ENCODE assay signal across 2 cellular contexts in the genomic region with DNA sequence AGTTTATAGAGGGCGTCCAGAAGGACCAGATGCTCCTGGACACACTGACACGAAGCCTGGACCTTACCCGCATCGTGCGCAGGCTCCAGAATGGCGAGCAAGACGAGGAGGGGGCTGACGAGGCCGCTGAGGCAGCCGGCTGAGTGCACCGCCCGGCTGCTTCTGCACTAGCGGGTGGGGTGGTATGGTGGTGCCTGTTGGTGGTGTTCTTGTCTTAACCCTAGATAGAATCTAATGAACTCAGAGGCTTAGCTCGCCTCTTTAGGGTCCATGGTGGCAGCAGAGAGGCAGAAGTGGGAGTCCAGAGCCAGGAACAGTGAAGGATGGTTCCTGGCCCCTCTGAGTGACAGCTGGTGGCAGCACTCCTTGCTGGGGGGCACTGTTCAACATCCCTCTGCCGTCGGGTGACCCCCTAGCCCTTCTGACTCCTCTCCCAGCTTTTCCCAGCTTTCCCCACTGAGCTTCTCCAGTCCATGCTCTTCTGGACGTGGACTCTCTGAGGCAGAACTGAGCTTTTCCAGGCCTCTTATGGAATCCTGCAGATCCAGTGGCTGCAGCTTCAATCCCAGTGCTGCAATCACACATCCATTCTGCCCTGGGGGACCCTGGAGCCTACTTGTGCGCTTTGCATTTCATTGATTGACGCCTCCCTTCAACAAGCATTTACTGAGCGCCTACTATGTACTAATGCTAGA.
TF ChIP-seq lines count a peak whose summit lies in the region.

No MANE protein-coding gene starts in this region.

TF ChIP-seq in HepG2, 621 proteins besides CTCF, POLR2A, EP300 and RAD21:
- TF ChIP-seq, protein P1, sequence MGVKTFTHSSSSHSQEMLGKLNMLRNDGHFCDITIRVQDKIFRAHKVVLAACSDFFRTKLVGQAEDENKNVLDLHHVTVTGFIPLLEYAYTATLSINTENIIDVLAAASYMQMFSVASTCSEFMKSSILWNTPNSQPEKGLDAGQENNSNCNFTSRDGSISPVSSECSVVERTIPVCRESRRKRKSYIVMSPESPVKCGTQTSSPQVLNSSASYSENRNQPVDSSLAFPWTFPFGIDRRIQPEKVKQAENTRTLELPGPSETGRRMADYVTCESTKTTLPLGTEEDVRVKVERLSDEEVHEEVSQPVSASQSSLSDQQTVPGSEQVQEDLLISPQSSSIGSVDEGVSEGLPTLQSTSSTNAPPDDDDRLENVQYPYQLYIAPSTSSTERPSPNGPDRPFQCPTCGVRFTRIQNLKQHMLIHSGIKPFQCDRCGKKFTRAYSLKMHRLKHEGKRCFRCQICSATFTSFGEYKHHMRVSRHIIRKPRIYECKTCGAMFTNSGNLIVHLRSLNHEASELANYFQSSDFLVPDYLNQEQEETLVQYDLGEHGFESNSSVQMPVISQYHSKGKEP (CRISPR knock-in tag; IDR thresholded peaks at IDR 0.05), result no peak
- TF ChIP-seq NFYB (CRISPR knock-in tag; IDR thresholded peaks at IDR 0.05) (no peak), STAG1 (CRISPR knock-in tag; IDR thresholded peaks at IDR 0.05) (peak; percentile 23; the same call in 1 of the 2 replicates), SMARCC2 (IDR thresholded peaks at IDR 0.05) (no peak), ELF4 (CRISPR knock-in tag; IDR thresholded peaks at IDR 0.05; ENCODE audit: borderline replicate concordance) (no peak), ZNF891 (CRISPR knock-in tag; IDR thresholded peaks at IDR 0.05) (0 out of 2 replicates have a peak, but pooled peaks have one; percentile 31), CENPT (CRISPR knock-in tag; IDR thresholded peaks at IDR 0.05; ENCODE audit: low read depth) (0 out of 2 replicates have a peak, but pooled peaks have one; percentile 21), KMT2A (CRISPR knock-in tag; IDR thresholded peaks at IDR 0.05) (no peak)
- TF ChIP-seq, protein P2, sequence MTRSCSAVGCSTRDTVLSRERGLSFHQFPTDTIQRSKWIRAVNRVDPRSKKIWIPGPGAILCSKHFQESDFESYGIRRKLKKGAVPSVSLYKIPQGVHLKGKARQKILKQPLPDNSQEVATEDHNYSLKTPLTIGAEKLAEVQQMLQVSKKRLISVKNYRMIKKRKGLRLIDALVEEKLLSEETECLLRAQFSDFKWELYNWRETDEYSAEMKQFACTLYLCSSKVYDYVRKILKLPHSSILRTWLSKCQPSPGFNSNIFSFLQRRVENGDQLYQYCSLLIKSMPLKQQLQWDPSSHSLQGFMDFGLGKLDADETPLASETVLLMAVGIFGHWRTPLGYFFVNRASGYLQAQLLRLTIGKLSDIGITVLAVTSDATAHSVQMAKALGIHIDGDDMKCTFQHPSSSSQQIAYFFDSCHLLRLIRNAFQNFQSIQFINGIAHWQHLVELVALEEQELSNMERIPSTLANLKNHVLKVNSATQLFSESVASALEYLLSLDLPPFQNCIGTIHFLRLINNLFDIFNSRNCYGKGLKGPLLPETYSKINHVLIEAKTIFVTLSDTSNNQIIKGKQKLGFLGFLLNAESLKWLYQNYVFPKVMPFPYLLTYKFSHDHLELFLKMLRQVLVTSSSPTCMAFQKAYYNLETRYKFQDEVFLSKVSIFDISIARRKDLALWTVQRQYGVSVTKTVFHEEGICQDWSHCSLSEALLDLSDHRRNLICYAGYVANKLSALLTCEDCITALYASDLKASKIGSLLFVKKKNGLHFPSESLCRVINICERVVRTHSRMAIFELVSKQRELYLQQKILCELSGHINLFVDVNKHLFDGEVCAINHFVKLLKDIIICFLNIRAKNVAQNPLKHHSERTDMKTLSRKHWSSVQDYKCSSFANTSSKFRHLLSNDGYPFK (CRISPR knock-in tag; IDR thresholded peaks at IDR 0.05; ENCODE audit: borderline replicate concordance), result peak; percentile 93

TF ChIP-seq in SK-N-SH, 30 proteins besides CTCF, POLR2A, EP300 and RAD21:
- TF ChIP-seq TAF1 (IDR thresholded peaks at IDR 0.05; ENCODE audit: borderline replicate concordance, low read depth, low read length), result no peak
- TF ChIP-seq GABPA (IDR thresholded peaks at IDR 0.05; ENCODE audit: low read depth), result no peak
- TF ChIP-seq FOXJ3 (CRISPR knock-in tag; IDR thresholded peaks at IDR 0.05), result no peak
- TF ChIP-seq TCF12 (IDR thresholded peaks at IDR 0.05), result no peak
- TF ChIP-seq MXI1 (IDR thresholded peaks at IDR 0.05; ENCODE audit: low read depth, low read length), result no peak
- TF ChIP-seq, protein P3, sequence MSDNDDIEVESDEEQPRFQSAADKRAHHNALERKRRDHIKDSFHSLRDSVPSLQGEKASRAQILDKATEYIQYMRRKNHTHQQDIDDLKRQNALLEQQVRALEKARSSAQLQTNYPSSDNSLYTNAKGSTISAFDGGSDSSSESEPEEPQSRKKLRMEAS (IDR thresholded peaks at IDR 0.05; ENCODE audit: low read depth), result no peak
- no peak for TF ChIP-seq RCOR1 (IDR thresholded peaks at IDR 0.05; ENCODE audit: low read length)
- no peak for TF ChIP-seq RFX5 (IDR thresholded peaks at IDR 0.05; ENCODE audit: low read length)
- no peak for TF ChIP-seq MEF2A (IDR thresholded peaks at IDR 0.05; ENCODE audit: borderline replicate concordance, low read depth)
- TF ChIP-seq NFIC (IDR thresholded peaks at IDR 0.05; ENCODE audit: borderline replicate concordance), result no peak
- TF ChIP-seq REST (IDR thresholded peaks at IDR 0.05; ENCODE audit: low read depth, low read length), result no peak
- no peak for TF ChIP-seq YY1 (IDR thresholded peaks at IDR 0.05; ENCODE audit: low read depth)
- no peak for TF ChIP-seq FOSL2 (IDR thresholded peaks at IDR 0.05; ENCODE audit: borderline replicate concordance, low read depth)
- TF ChIP-seq GATA2 (CRISPR knock-in tag; IDR thresholded peaks at IDR 0.05), result no peak
- TF ChIP-seq IRF3 (IDR thresholded peaks at IDR 0.05; ENCODE audit: low read depth, low read length), result no peak
- TF ChIP-seq CHD2 (IDR thresholded peaks at IDR 0.05; ENCODE audit: low read length, partially characterized antibody), result no peak
- no peak for TF ChIP-seq FOXM1 (IDR thresholded peaks at IDR 0.05; ENCODE audit: low read depth)
- TF ChIP-seq EZH2phosphoT487 (IDR thresholded peaks at IDR 0.05; ENCODE audit: borderline replicate concordance, low read depth), result no peak
- TF ChIP-seq SIN3A (IDR thresholded peaks at IDR 0.05; ENCODE audit: borderline replicate concordance, low read depth, low read length), result no peak
- no peak for TF ChIP-seq SMC3 (IDR thresholded peaks at IDR 0.05; ENCODE audit: low read depth, low read length)
